1 cellular context compared by ENCODE assay signal in genomic region chr19:591099-591958, GRCh38.
TF ChIP-seq lines count a peak whose summit lies in the region.

No MANE protein-coding gene starts in this region.

TF ChIP-seq in H1, 55 proteins besides CTCF, POLR2A, EP300 and RAD21:
- TF ChIP-seq GABPA (IDR thresholded peaks at IDR 0.05; ENCODE audit: borderline replicate concordance, insufficient read depth, low read length) (peak; percentile 63; the same call in 1 of the 2 replicates), BACH1 (IDR thresholded peaks at IDR 0.05; ENCODE audit: low read length) (0 out of 2 replicates have a peak, but pooled peaks have one; percentile 16), MAX (IDR thresholded peaks at IDR 0.05) (no peak), NANOG (IDR thresholded peaks at IDR 0.05; ENCODE audit: insufficient read depth, low read depth, low read length, poor library complexity, severe bottlenecking) (no peak), CEBPB (IDR thresholded peaks at IDR 0.05; ENCODE audit: low read depth, low read length) (no peak), TEAD4 (IDR thresholded peaks at IDR 0.05; ENCODE audit: low read depth, low read length) (no peak), EZH2 (IDR thresholded peaks at IDR 0.05; ENCODE audit: low read depth, low read length, severe bottlenecking) (peak; percentile 41), SIN3A (conservative IDR thresholded peaks at IDR 0.05 in 1 of 2, IDR thresholded peaks at IDR 0.05 in 1 of 2; ENCODE audit: low read depth in 1 of 2, low read length in 2 of 2) (peak; percentile 40 to 61; a peak in 1 of 4 replicates), KDM1A (IDR thresholded peaks at IDR 0.05; ENCODE audit: borderline replicate concordance, low read length) (no peak), SUZ12 (IDR thresholded peaks at IDR 0.05; ENCODE audit: low read length) (peak; percentile 61; the same call in 1 of the 2 replicates), SP1 (IDR thresholded peaks at IDR 0.05; ENCODE audit: low read depth, low read length) (no peak), RFX5 (IDR thresholded peaks at IDR 0.05; ENCODE audit: borderline replicate concordance, low read depth, low read length) (no peak), E2F6 (IDR thresholded peaks at IDR 0.05) (peak; percentile 80), GTF2F1 (IDR thresholded peaks at IDR 0.05; ENCODE audit: borderline replicate concordance, low read depth, low read length) (no peak), ZNF274 (IDR thresholded peaks at IDR 0.05; ENCODE audit: borderline replicate concordance, extremely low read depth, low read length) (no peak), RXRA (IDR thresholded peaks at IDR 0.05; ENCODE audit: insufficient read depth, low read depth, low read length) (no peak), BRCA1 (IDR thresholded peaks at IDR 0.05; ENCODE audit: low read depth, low read length) (no peak), RBBP5 (IDR thresholded peaks at IDR 0.05; ENCODE audit: borderline replicate concordance, low read depth, low read length) (no peak), HDAC6 (IDR thresholded peaks at IDR 0.05; ENCODE audit: low read depth, low read length) (no peak), SAP30 (IDR thresholded peaks at IDR 0.05; ENCODE audit: insufficient read depth, insufficient replicate concordance, low read length) (no peak), RNF2 (IDR thresholded peaks at IDR 0.05; ENCODE audit: borderline replicate concordance, low read depth, low read length, missing control alignments, poor library complexity, severe bottlenecking) (peak; percentile 57), CBX8 (IDR thresholded peaks at IDR 0.05; ENCODE audit: borderline replicate concordance, low read depth, low read length) (no peak), CREB1 (IDR thresholded peaks at IDR 0.05) (no peak), MAFK (IDR thresholded peaks at IDR 0.05; ENCODE audit: low read depth, low read length) (no peak), POU5F1 (IDR thresholded peaks at IDR 0.05; ENCODE audit: low read depth, low read length) (no peak), TCF12 (IDR thresholded peaks at IDR 0.05; ENCODE audit: low read depth, low read length) (no peak)
- TF ChIP-seq, protein P1, sequence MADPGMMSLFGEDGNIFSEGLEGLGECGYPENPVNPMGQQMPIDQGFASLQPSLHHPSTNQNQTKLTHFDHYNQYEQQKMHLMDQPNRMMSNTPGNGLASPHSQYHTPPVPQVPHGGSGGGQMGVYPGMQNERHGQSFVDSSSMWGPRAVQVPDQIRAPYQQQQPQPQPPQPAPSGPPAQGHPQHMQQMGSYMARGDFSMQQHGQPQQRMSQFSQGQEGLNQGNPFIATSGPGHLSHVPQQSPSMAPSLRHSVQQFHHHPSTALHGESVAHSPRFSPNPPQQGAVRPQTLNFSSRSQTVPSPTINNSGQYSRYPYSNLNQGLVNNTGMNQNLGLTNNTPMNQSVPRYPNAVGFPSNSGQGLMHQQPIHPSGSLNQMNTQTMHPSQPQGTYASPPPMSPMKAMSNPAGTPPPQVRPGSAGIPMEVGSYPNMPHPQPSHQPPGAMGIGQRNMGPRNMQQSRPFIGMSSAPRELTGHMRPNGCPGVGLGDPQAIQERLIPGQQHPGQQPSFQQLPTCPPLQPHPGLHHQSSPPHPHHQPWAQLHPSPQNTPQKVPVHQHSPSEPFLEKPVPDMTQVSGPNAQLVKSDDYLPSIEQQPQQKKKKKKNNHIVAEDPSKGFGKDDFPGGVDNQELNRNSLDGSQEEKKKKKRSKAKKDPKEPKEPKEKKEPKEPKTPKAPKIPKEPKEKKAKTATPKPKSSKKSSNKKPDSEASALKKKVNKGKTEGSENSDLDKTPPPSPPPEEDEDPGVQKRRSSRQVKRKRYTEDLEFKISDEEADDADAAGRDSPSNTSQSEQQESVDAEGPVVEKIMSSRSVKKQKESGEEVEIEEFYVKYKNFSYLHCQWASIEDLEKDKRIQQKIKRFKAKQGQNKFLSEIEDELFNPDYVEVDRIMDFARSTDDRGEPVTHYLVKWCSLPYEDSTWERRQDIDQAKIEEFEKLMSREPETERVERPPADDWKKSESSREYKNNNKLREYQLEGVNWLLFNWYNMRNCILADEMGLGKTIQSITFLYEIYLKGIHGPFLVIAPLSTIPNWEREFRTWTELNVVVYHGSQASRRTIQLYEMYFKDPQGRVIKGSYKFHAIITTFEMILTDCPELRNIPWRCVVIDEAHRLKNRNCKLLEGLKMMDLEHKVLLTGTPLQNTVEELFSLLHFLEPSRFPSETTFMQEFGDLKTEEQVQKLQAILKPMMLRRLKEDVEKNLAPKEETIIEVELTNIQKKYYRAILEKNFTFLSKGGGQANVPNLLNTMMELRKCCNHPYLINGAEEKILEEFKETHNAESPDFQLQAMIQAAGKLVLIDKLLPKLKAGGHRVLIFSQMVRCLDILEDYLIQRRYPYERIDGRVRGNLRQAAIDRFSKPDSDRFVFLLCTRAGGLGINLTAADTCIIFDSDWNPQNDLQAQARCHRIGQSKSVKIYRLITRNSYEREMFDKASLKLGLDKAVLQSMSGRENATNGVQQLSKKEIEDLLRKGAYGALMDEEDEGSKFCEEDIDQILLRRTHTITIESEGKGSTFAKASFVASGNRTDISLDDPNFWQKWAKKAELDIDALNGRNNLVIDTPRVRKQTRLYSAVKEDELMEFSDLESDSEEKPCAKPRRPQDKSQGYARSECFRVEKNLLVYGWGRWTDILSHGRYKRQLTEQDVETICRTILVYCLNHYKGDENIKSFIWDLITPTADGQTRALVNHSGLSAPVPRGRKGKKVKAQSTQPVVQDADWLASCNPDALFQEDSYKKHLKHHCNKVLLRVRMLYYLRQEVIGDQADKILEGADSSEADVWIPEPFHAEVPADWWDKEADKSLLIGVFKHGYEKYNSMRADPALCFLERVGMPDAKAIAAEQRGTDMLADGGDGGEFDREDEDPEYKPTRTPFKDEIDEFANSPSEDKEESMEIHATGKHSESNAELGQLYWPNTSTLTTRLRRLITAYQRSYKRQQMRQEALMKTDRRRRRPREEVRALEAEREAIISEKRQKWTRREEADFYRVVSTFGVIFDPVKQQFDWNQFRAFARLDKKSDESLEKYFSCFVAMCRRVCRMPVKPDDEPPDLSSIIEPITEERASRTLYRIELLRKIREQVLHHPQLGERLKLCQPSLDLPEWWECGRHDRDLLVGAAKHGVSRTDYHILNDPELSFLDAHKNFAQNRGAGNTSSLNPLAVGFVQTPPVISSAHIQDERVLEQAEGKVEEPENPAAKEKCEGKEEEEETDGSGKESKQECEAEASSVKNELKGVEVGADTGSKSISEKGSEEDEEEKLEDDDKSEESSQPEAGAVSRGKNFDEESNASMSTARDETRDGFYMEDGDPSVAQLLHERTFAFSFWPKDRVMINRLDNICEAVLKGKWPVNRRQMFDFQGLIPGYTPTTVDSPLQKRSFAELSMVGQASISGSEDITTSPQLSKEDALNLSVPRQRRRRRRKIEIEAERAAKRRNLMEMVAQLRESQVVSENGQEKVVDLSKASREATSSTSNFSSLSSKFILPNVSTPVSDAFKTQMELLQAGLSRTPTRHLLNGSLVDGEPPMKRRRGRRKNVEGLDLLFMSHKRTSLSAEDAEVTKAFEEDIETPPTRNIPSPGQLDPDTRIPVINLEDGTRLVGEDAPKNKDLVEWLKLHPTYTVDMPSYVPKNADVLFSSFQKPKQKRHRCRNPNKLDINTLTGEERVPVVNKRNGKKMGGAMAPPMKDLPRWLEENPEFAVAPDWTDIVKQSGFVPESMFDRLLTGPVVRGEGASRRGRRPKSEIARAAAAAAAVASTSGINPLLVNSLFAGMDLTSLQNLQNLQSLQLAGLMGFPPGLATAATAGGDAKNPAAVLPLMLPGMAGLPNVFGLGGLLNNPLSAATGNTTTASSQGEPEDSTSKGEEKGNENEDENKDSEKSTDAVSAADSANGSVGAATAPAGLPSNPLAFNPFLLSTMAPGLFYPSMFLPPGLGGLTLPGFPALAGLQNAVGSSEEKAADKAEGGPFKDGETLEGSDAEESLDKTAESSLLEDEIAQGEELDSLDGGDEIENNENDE (IDR thresholded peaks at IDR 0.05; ENCODE audit: insufficient replicate concordance, low read length): no peak
